ENCODE assay signal across 26 cellular contexts in genomic region chr20:52129611-52130010, GRCh38.
"Had no signal": no experiment of that assay in that cellular context is flagged by ENCODE, and none has a peak within 500 bp of the region (broad histone marks: within the 10 kb centered on the region; RNA-seq: fewer than 3 reads in every experiment).

No MANE protein-coding gene starts in this region.

- H3K4me1 Mint-ChIP-seq: activated B cell treated with CpG ODN at 0.5 μM for 24 hours had no signal

- H3K4me3 Mint-ChIP-seq: activated B cell treated with CpG ODN at 0.5 μM for 24 hours; activated CD4-positive, alpha-beta memory T cell treated with anti-CD3 and anti-CD28 coated beads for 36 hours; activated CD4-positive, alpha-beta T cell treated with anti-CD3 and anti-CD28 coated beads for 36 hours; activated naive CD8-positive, alpha-beta T cell treated with anti-CD3 and anti-CD28 coated beads for 36 hours; dendritic cell treated with granulocyte-macrophage colony-stimulating factor and Interleukin-4, amounts not matched to agents 40 ng/mL and 50 ng/mL, for 4 days; natural killer cell treated with Interleukin-12 subunit alpha and Interleukin-12 subunit beta and Interleukin-15 and Interleukin-18, amount 100 ng/mL, for 72 hours; stimulated activated memory B cell treated with anti-CD40 and anti-IgM and Interleukin-4, amounts not matched to agents 10 μg/mL and 1 μg/mL and 100 μg/mL, for 72 hours; type B pancreatic cell had no signal

- H3K36me3 Mint-ChIP-seq: activated CD4-positive, alpha-beta memory T cell treated with anti-CD3 and anti-CD28 coated beads for 36 hours; activated naive CD8-positive, alpha-beta T cell treated with anti-CD3 and anti-CD28 coated beads for 36 hours; natural killer cell treated with Interleukin-12 subunit alpha and Interleukin-12 subunit beta and Interleukin-15 and Interleukin-18, amount 100 ng/mL, for 72 hours; type B pancreatic cell had no signal

- DNase-seq: activated B cell treated with CpG ODN at 0.5 μM for 24 hours; activated CD4-positive, alpha-beta memory T cell treated with anti-CD3 and anti-CD28 coated beads for 36 hours; activated CD4-positive, alpha-beta T cell treated with anti-CD3 and anti-CD28 coated beads for 36 hours; activated naive CD4-positive, alpha-beta T cell treated with Interleukin-2 at 50 U/mL for 16 hours; activated naive CD8-positive, alpha-beta T cell treated with anti-CD3 and anti-CD28 coated beads for 36 hours; activated T-cell treated with anti-CD3 and anti-CD28 coated beads, Interleukin-2, amount 50 U/mL, for 48 hours; amniotic stem cell; effector CD4-positive, alpha-beta T cell; erythroblast; gastrocnemius medialis; head of caudate nucleus; hypothalamus; left ventricle myocardium superior; mammary epithelial cell; midbrain; nucleus accumbens; posterior cingulate gyrus; right lobe of liver; stimulated activated CD4-positive, alpha-beta T cell treated with anti-CD3 and anti-CD28 coated beads, Interleukin-1b, Interleukin-23, amount 100 ng/mL, for 48 hours; T1000 had no signal

- H3K27ac Mint-ChIP-seq: activated B cell treated with CpG ODN at 0.5 μM for 24 hours; activated CD4-positive, alpha-beta memory T cell treated with anti-CD3 and anti-CD28 coated beads for 36 hours; activated CD4-positive, alpha-beta T cell treated with anti-CD3 and anti-CD28 coated beads for 36 hours; activated naive CD8-positive, alpha-beta T cell treated with anti-CD3 and anti-CD28 coated beads for 36 hours; dendritic cell treated with granulocyte-macrophage colony-stimulating factor and Interleukin-4, amounts not matched to agents 40 ng/mL and 50 ng/mL, for 4 days; natural killer cell treated with Interleukin-12 subunit alpha and Interleukin-12 subunit beta and Interleukin-15 and Interleukin-18, amount 100 ng/mL, for 72 hours; stimulated activated memory B cell treated with anti-CD40 and anti-IgM and Interleukin-4, amounts not matched to agents 10 μg/mL and 1 μg/mL and 100 μg/mL, for 72 hours; type B pancreatic cell had no signal

- H3K27me3 Mint-ChIP-seq: activated B cell treated with CpG ODN at 0.5 μM for 24 hours; activated CD4-positive, alpha-beta memory T cell treated with anti-CD3 and anti-CD28 coated beads for 36 hours; activated CD4-positive, alpha-beta T cell treated with anti-CD3 and anti-CD28 coated beads for 36 hours; activated naive CD8-positive, alpha-beta T cell treated with anti-CD3 and anti-CD28 coated beads for 36 hours; dendritic cell treated with granulocyte-macrophage colony-stimulating factor and Interleukin-4, amounts not matched to agents 40 ng/mL and 50 ng/mL, for 4 days; natural killer cell treated with Interleukin-12 subunit alpha and Interleukin-12 subunit beta and Interleukin-15 and Interleukin-18, amount 100 ng/mL, for 72 hours; stimulated activated memory B cell treated with anti-CD40 and anti-IgM and Interleukin-4, amounts not matched to agents 10 μg/mL and 1 μg/mL and 100 μg/mL, for 72 hours; type B pancreatic cell had no signal

- H3K4me3 ChIP-seq: gastrocnemius medialis, right lobe of liver, skin epidermis, thoracic aorta had no signal

- H3K9me3 Mint-ChIP-seq: activated CD4-positive, alpha-beta memory T cell treated with anti-CD3 and anti-CD28 coated beads for 36 hours; natural killer cell treated with Interleukin-12 subunit alpha and Interleukin-12 subunit beta and Interleukin-15 and Interleukin-18, amount 100 ng/mL, for 72 hours; type B pancreatic cell had no signal
